Comparison of ENCODE assay signal across 1 cellular context in the genomic region with DNA sequence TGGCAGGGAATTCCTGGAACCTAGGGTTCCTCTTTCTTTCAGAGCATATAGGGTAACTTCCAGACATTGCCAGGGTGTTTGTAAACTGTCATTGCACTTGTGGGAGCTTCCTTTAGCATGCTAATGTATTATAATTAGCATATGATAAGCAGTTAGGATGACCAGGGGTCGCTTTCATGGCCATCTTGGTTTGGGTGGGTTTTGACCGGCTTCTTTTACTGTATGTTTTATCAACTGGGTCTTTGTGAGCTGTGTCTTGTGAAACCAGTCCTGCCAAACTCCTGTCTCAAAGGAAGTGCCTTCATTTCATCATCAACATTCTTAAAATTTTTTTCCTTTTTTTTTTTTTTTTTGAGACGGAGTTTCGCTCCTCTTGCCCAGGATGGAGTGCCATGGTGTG.
TF ChIP-seq lines count a peak whose summit lies in the region.

No MANE protein-coding gene starts in this region.

TF ChIP-seq in H1, 55 proteins besides CTCF, POLR2A, EP300 and RAD21:
- TF ChIP-seq CEBPB (IDR thresholded peaks at IDR 0.05; ENCODE audit: low read depth, low read length) (peak; percentile 74), RXRA (IDR thresholded peaks at IDR 0.05; ENCODE audit: insufficient read depth, low read depth, low read length) (no peak), ZNF274 (IDR thresholded peaks at IDR 0.05; ENCODE audit: borderline replicate concordance, extremely low read depth, low read length) (no peak), YY1 (IDR thresholded peaks at IDR 0.05; ENCODE audit: low read depth, low read length) (0 out of 2 replicates have a peak, but pooled peaks have one; percentile 11), BRCA1 (IDR thresholded peaks at IDR 0.05; ENCODE audit: low read depth, low read length) (no peak)
- TF ChIP-seq, protein P1, sequence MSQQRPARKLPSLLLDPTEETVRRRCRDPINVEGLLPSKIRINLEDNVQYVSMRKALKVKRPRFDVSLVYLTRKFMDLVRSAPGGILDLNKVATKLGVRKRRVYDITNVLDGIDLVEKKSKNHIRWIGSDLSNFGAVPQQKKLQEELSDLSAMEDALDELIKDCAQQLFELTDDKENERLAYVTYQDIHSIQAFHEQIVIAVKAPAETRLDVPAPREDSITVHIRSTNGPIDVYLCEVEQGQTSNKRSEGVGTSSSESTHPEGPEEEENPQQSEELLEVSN (IDR thresholded peaks at IDR 0.05): no peak
